10 cellular contexts compared by ENCODE assay signal in genomic region chr5:8993031-8993430, GRCh38.
DNase-seq lines count a peak whose midpoint lies in the region; ATAC-seq and TF ChIP-seq lines count a peak whose summit lies in the region.
"Had no signal": no experiment of that assay in that cellular context is flagged by ENCODE, and none has a peak within 500 bp of the region (broad histone marks: within the 10 kb centered on the region; RNA-seq: fewer than 3 reads in every experiment).

No MANE protein-coding gene starts in this region.

- ATAC-seq in HG03097 (IDR thresholded peaks at IDR 0.05; ENCODE audit: low FRiP score, unreplicated experiment) = no peak

- H3K9me3 Mint-ChIP-seq in nephron progenitor cell = peaks cover 3% of the 10 kb centered on the region

- H3K4me3 Mint-ChIP-seq in nephron progenitor cell = no peak overlapping the region

- no peak overlapping the region for H3K27ac Mint-ChIP-seq in nephron progenitor cell

- no peak overlapping the region for H3K4me3 ChIP-seq in Jurkat, Clone E6-1 (ENCODE audit: low read length)

- no peaks in the 10 kb centered on the region for H3K4me1 Mint-ChIP-seq in nephron progenitor cell

- H3K36me3 Mint-ChIP-seq in nephron progenitor cell (ENCODE audit: low read depth) = no peaks in the 10 kb centered on the region

- H3K27me3 Mint-ChIP-seq in nephron progenitor cell (ENCODE audit: low read depth, poor library complexity) = peaks cover 4% of the 10 kb centered on the region

- DNase-seq in Jurkat, Clone E6-1 (ENCODE audit: low read depth, low spot score) = peak; percentile 11
- DNase-seq in astrocyte of the hippocampus (ENCODE audit: low read depth, low spot score) (peak; percentile 11), nephron progenitor cell (no peak), GM03348 (ENCODE audit: low spot score) (no peak), cortex of kidney (lab: John Stamatoyannopoulos, UW) (no peak), DMS153 treated with DMSO at 0.1 percent for 48 hours (lab: John Stamatoyannopoulos, UW; ENCODE audit: unreplicated experiment) (no peak)
- DNase-seq: activated CD4-positive, alpha-beta T cell treated with anti-CD3 and anti-CD28 coated beads for 4 hours; NCI-H2029 treated with DMSO at 0.1 percent for 48 hours had no signal

- TF ChIP-seq CTCF in GM12873 (IDR thresholded peaks at IDR 0.05; ENCODE audit: insufficient read depth, low read depth, low read length, missing control alignments) (peak; percentile 59), nephron progenitor cell (IDR thresholded peaks at IDR 0.05) (peak; percentile 52)

Comparison
In these comparisons a context has a peak if more than half of its experiments do, and no peak if none do; other contexts are left out.
1. DNase-seq: peak in Jurkat, Clone E6-1 (single experiment) and astrocyte of the hippocampus (single experiment); none in nephron progenitor cell (single experiment), GM03348 (single experiment), cortex of kidney (single experiment) and DMS153 treated with DMSO at 0.1 percent for 48 hours (single experiment).